In genomic region chr14:99682809-99683618, GRCh38 we compare ENCODE assay signal across 1 cellular context.
A peak's percentile ranks its signal among the peaks of the same experiment; 100 is the strongest.
TF ChIP-seq lines count a peak whose summit lies in the region.

No MANE protein-coding gene starts in this region.

TF ChIP-seq in HepG2, 621 proteins besides CTCF, POLR2A, EP300 and RAD21 (continued from another document and continues in another):
- TF ChIP-seq ZXDC (CRISPR knock-in tag; IDR thresholded peaks at IDR 0.05), result no peak
- TF ChIP-seq RNF2 (conservative IDR thresholded peaks at IDR 0.05; ENCODE audit: low read depth), result no peak
- TF ChIP-seq, protein P1, sequence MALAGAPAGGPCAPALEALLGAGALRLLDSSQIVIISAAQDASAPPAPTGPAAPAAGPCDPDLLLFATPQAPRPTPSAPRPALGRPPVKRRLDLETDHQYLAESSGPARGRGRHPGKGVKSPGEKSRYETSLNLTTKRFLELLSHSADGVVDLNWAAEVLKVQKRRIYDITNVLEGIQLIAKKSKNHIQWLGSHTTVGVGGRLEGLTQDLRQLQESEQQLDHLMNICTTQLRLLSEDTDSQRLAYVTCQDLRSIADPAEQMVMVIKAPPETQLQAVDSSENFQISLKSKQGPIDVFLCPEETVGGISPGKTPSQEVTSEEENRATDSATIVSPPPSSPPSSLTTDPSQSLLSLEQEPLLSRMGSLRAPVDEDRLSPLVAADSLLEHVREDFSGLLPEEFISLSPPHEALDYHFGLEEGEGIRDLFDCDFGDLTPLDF (CRISPR knock-in tag; IDR thresholded peaks at IDR 0.05), result no peak
- TF ChIP-seq CBFB (CRISPR knock-in tag; IDR thresholded peaks at IDR 0.05), result no peak
- no peak for TF ChIP-seq MAFF (IDR thresholded peaks at IDR 0.05; ENCODE audit: low read depth, low read length)
- TF ChIP-seq GTF3A (CRISPR knock-in tag; conservative IDR thresholded peaks at IDR 0.05), result no peak; the same call in 1 of the 2 replicates
- no peak for TF ChIP-seq ZNF879 (CRISPR knock-in tag; IDR thresholded peaks at IDR 0.05)
- no peak for TF ChIP-seq ZNF280D (CRISPR knock-in tag; IDR thresholded peaks at IDR 0.05)
- TF ChIP-seq, protein P2, sequence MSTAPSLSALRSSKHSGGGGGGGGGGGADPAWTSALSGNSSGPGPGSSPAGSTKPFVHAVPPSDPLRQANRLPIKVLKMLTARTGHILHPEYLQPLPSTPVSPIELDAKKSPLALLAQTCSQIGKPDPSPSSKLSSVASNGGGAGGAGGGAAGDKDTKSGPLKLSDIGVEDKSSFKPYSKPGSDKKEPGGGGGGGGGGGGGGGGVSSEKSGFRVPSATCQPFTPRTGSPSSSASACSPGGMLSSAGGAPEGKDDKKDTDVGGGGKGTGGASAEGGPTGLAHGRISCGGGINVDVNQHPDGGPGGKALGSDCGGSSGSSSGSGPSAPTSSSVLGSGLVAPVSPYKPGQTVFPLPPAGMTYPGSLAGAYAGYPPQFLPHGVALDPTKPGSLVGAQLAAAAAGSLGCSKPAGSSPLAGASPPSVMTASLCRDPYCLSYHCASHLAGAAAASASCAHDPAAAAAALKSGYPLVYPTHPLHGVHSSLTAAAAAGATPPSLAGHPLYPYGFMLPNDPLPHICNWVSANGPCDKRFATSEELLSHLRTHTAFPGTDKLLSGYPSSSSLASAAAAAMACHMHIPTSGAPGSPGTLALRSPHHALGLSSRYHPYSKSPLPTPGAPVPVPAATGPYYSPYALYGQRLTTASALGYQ (CRISPR knock-in tag; IDR thresholded peaks at IDR 0.05), result no peak
- no peak for TF ChIP-seq ZNF362 (CRISPR knock-in tag; IDR thresholded peaks at IDR 0.05; ENCODE audit: borderline replicate concordance)
- no peak for TF ChIP-seq MED13 (CRISPR knock-in tag; IDR thresholded peaks at IDR 0.05)
- TF ChIP-seq AGO1 (IDR thresholded peaks at IDR 0.05; ENCODE audit: low read depth, low read length, poor library complexity, severe bottlenecking), result no peak
- TF ChIP-seq, protein P3, sequence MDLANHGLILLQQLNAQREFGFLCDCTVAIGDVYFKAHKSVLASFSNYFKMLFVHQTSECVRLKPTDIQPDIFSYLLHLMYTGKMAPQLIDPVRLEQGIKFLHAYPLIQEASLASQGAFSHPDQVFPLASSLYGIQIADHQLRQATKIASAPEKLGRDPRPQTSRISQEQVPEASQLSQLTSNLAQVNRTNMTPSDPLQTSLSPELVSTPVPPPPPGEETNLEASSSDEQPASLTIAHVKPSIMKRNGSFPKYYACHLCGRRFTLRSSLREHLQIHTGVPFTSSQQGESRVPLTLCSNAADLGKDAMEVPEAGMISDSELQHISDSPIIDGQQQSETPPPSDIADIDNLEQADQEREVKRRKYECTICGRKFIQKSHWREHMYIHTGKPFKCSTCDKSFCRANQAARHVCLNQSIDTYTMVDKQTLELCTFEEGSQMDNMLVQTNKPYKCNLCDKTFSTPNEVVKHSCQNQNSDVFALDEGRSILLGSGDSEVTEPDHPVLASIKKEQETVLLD (CRISPR knock-in tag; IDR thresholded peaks at IDR 0.05; ENCODE audit: low read depth), result no peak
- no peak for TF ChIP-seq MIER2 (CRISPR knock-in tag; IDR thresholded peaks at IDR 0.05)
- TF ChIP-seq, protein P4, sequence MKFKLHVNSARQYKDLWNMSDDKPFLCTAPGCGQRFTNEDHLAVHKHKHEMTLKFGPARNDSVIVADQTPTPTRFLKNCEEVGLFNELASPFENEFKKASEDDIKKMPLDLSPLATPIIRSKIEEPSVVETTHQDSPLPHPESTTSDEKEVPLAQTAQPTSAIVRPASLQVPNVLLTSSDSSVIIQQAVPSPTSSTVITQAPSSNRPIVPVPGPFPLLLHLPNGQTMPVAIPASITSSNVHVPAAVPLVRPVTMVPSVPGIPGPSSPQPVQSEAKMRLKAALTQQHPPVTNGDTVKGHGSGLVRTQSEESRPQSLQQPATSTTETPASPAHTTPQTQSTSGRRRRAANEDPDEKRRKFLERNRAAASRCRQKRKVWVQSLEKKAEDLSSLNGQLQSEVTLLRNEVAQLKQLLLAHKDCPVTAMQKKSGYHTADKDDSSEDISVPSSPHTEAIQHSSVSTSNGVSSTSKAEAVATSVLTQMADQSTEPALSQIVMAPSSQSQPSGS (CRISPR knock-in tag; IDR thresholded peaks at IDR 0.05), result no peak
- TF ChIP-seq HNRNPH1 (optimal IDR thresholded peaks at IDR 0.05; ENCODE audit: low read depth, low read length), result no peak
- no peak for TF ChIP-seq ZNF329 (CRISPR knock-in tag; IDR thresholded peaks at IDR 0.05; ENCODE audit: low read depth)
- no peak for TF ChIP-seq ZNF232 (CRISPR knock-in tag; IDR thresholded peaks at IDR 0.05; ENCODE audit: borderline replicate concordance)
- TF ChIP-seq, protein P5, sequence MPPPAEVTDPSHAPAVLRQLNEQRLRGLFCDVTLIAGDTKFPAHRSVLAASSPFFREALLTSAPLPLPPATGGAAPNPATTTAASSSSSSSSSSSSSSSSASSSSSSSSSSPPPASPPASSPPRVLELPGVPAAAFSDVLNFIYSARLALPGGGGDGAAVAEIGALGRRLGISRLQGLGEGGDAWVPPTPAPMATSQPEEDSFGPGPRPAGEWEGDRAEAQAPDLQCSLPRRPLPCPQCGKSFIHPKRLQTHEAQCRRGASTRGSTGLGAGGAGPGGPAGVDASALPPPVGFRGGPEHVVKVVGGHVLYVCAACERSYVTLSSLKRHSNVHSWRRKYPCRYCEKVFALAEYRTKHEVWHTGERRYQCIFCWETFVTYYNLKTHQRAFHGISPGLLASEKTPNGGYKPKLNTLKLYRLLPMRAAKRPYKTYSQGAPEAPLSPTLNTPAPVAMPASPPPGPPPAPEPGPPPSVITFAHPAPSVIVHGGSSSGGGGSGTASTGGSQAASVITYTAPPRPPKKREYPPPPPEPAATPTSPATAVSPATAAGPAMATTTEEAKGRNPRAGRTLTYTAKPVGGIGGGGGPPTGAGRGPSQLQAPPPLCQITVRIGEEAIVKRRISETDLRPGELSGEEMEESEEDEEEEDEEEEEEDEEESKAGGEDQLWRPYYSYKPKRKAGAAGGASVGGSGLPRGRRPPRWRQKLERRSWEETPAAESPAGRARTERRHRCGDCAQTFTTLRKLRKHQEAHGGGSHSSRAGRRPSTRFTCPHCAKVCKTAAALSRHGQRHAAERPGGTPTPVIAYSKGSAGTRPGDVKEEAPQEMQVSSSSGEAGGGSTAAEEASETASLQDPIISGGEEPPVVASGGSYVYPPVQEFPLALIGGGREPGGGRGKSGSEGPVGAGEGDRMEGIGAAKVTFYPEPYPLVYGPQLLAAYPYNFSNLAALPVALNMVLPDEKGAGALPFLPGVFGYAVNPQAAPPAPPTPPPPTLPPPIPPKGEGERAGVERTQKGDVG (CRISPR knock-in tag; IDR thresholded peaks at IDR 0.05; ENCODE audit: borderline replicate concordance), result 0 out of 2 replicates have a peak, but pooled peaks have one; percentile 33
- TF ChIP-seq ONECUT2 (CRISPR knock-in tag; IDR thresholded peaks at IDR 0.05), result no peak
- TF ChIP-seq ZNF761 (CRISPR knock-in tag; conservative IDR thresholded peaks at IDR 0.05), result no peak
- TF ChIP-seq ZFX (CRISPR knock-in tag; IDR thresholded peaks at IDR 0.05; ENCODE audit: low read depth), result peak; percentile 59
- peak; percentile 48; the same call in 1 of the 2 replicates for TF ChIP-seq GABPB1 (CRISPR knock-in tag; IDR thresholded peaks at IDR 0.05)
- peak; percentile 53; the same call in 1 of the 2 replicates for TF ChIP-seq THAP9 (CRISPR knock-in tag; IDR thresholded peaks at IDR 0.05; ENCODE audit: borderline replicate concordance)
- TF ChIP-seq ZNF569 (CRISPR knock-in tag; IDR thresholded peaks at IDR 0.05; ENCODE audit: borderline replicate concordance), result no peak
- TF ChIP-seq EED (CRISPR knock-in tag; IDR thresholded peaks at IDR 0.05), result no peak
- TF ChIP-seq ZNF567 (CRISPR knock-in tag; IDR thresholded peaks at IDR 0.05; ENCODE audit: borderline replicate concordance), result no peak
